Comparison of ENCODE assay signal across 1 cellular context in genomic region chr11:101586965-101587364, GRCh38.
TF ChIP-seq lines count a peak whose summit lies in the region.

No MANE protein-coding gene starts in this region.

TF ChIP-seq in GM23338, 12 proteins besides CTCF, POLR2A, EP300 and RAD21 (continued from another document):
- TF ChIP-seq ZNF462 (CRISPR knock-in tag; IDR thresholded peaks at IDR 0.05) (no peak), ZNF331 (CRISPR knock-in tag; IDR thresholded peaks at IDR 0.05; ENCODE audit: low read depth) (no peak), CREB1 (CRISPR knock-in tag; IDR thresholded peaks at IDR 0.05; ENCODE audit: low read depth) (no peak), JUNB (IDR thresholded peaks at IDR 0.05; ENCODE audit: unreplicated experiment) (no peak), ETS1 (IDR thresholded peaks at IDR 0.05) (no peak), EZH2phosphoT487 (IDR thresholded peaks at IDR 0.05; ENCODE audit: unreplicated experiment) (no peak), EZH2 (IDR thresholded peaks at IDR 0.05; ENCODE audit: low read depth, unreplicated experiment) (no peak), NANOG (IDR thresholded peaks at IDR 0.05; ENCODE audit: borderline replicate concordance) (no peak), POLR2AphosphoS5 (IDR thresholded peaks at IDR 0.05; ENCODE audit: low read depth) (no peak)
